ENCODE assay signal across 17 cellular contexts in the genomic region with DNA sequence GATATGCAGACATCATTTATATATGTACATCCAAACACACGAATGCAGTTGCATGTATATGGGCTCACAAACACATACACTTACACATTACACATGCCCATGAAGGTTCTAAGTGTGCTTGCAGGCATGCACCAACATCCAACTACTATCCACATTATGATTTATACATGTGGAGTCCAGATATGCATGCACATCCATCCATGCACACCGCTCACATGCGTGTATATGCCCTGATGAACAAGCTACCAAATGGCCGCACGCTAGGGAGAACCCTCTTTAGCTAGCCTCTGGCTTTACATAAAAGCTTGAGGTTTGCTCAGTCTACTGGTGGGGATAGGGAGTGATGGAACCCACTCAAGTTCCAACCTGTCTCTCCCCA. TPM values are rescaled to one million over a fixed set of nuclear protein-coding genes. Genes with fewer than 3 reads are reported as not detected.
"Had no signal": no experiment of that assay in that cellular context is flagged by ENCODE, and none has a peak within 500 bp of the region (broad histone marks: within the 10 kb centered on the region; RNA-seq: fewer than 3 reads in every experiment).

No MANE protein-coding gene starts in this region.

- DNase-seq: activated CD4-positive, alpha-beta T cell treated with anti-CD3 and anti-CD28 coated beads for 4 hours; activated CD8-positive, alpha-beta memory T cell treated with anti-CD3 and anti-CD28 coated beads, Interleukin-2, amount 50 U/mL, for 48 hours; activated CD8-positive, alpha-beta T cell treated with anti-CD3 and anti-CD28 coated beads, Interleukin-2, amount 10 ng/mL, durations not matched to agents 7 days and 5 days; activated naive CD8-positive, alpha-beta T cell treated with anti-CD3 and anti-CD28 coated beads, Interleukin-2, amount 10 ng/mL, durations not matched to agents 7 days and 5 days; anterior cingulate cortex; dorsolateral prefrontal cortex; esophagus squamous epithelium; glutamatergic neuron; lower lobe of right lung; naive B cell; small intestine; transverse colon had no signal

- H3K27me3 Mint-ChIP-seq: activated naive CD8-positive, alpha-beta T cell treated with anti-CD3 and anti-CD28 coated beads, Interleukin-2, amount 10 ng/mL, durations not matched to agents 7 days and 5 days; naive B cell; stimulated activated memory B cell treated with anti-CD40 and anti-IgM and Interleukin-4, amounts not matched to agents 10 μg/mL and 1 μg/mL and 100 μg/mL, for 72 hours had no signal

- H3K27ac ChIP-seq: right atrium auricular region had no signal

- H3K4me3 Mint-ChIP-seq: activated CD8-positive, alpha-beta T cell treated with anti-CD3 and anti-CD28 coated beads, Interleukin-2, amount 10 ng/mL, durations not matched to agents 7 days and 5 days; activated naive CD8-positive, alpha-beta T cell treated with anti-CD3 and anti-CD28 coated beads, Interleukin-2, amount 10 ng/mL, durations not matched to agents 7 days and 5 days; stimulated activated memory B cell treated with anti-CD40 and anti-IgM and Interleukin-4, amounts not matched to agents 10 μg/mL and 1 μg/mL and 100 μg/mL, for 72 hours had no signal

- H3K27me3 ChIP-seq: dorsolateral prefrontal cortex, esophagus squamous epithelium, right atrium auricular region, transverse colon had no signal

- H3K9me3 ChIP-seq: esophagus squamous epithelium, lower lobe of right lung, right atrium auricular region, transverse colon had no signal

- H3K4me3 ChIP-seq: dorsolateral prefrontal cortex, esophagus squamous epithelium, lower lobe of right lung, right atrium auricular region, transverse colon had no signal

- ATAC-seq: activated CD8-positive, alpha-beta T cell treated with anti-CD3 and anti-CD28 coated beads, Interleukin-2, amount 10 ng/mL, durations not matched to agents 7 days and 5 days; lower lobe of right lung; stimulated activated memory B cell treated with anti-CD40 and anti-IgM and Interleukin-4, amounts not matched to agents 10 μg/mL and 1 μg/mL and 100 μg/mL, for 72 hours had no signal

- H3K36me3 ChIP-seq: right atrium auricular region, transverse colon had no signal

- H3K27ac Mint-ChIP-seq: activated CD8-positive, alpha-beta T cell treated with anti-CD3 and anti-CD28 coated beads, Interleukin-2, amount 10 ng/mL, durations not matched to agents 7 days and 5 days; activated naive CD8-positive, alpha-beta T cell treated with anti-CD3 and anti-CD28 coated beads, Interleukin-2, amount 10 ng/mL, durations not matched to agents 7 days and 5 days had no signal

- FAIRE-seq: bronchial epithelial cell, endometrium, small intestine had no signal

- H3K36me3 Mint-ChIP-seq: activated naive CD8-positive, alpha-beta T cell treated with anti-CD3 and anti-CD28 coated beads, Interleukin-2, amount 10 ng/mL, durations not matched to agents 7 days and 5 days; naive B cell; stimulated activated memory B cell treated with anti-CD40 and anti-IgM and Interleukin-4, amounts not matched to agents 10 μg/mL and 1 μg/mL and 100 μg/mL, for 72 hours had no signal

- H3K9me3 Mint-ChIP-seq: activated naive CD8-positive, alpha-beta T cell treated with anti-CD3 and anti-CD28 coated beads, Interleukin-2, amount 10 ng/mL, durations not matched to agents 7 days and 5 days; naive B cell; stimulated activated memory B cell treated with anti-CD40 and anti-IgM and Interleukin-4, amounts not matched to agents 10 μg/mL and 1 μg/mL and 100 μg/mL, for 72 hours had no signal

RNA-seq across cellular contexts. Expression of gene GPR3, which starts 8.5 kb away (rescaled TPM):
- total RNA-seq: bronchial epithelial cell, transverse colon had no signal

RNA-seq across cellular contexts. Expression of gene CD164L2, which starts 17.8 kb away (rescaled TPM):
- total RNA-seq: activated CD8-positive, alpha-beta T cell treated with anti-CD3 and anti-CD28 coated beads, Interleukin-2, amount 10 ng/mL, durations not matched to agents 7 days and 5 days; activated naive CD8-positive, alpha-beta T cell treated with anti-CD3 and anti-CD28 coated beads, Interleukin-2, amount 10 ng/mL, durations not matched to agents 7 days and 5 days; right atrium auricular region; subcutaneous adipose tissue; transverse colon had no signal

RNA-seq across cellular contexts. Expression of gene FCN3, which starts 26.3 kb away (rescaled TPM):
- total RNA-seq: activated CD8-positive, alpha-beta T cell treated with anti-CD3 and anti-CD28 coated beads, Interleukin-2, amount 10 ng/mL, durations not matched to agents 7 days and 5 days; activated naive CD8-positive, alpha-beta T cell treated with anti-CD3 and anti-CD28 coated beads, Interleukin-2, amount 10 ng/mL, durations not matched to agents 7 days and 5 days had no signal
